Comparison of ENCODE assay signal across 8 cellular contexts in the genomic region with DNA sequence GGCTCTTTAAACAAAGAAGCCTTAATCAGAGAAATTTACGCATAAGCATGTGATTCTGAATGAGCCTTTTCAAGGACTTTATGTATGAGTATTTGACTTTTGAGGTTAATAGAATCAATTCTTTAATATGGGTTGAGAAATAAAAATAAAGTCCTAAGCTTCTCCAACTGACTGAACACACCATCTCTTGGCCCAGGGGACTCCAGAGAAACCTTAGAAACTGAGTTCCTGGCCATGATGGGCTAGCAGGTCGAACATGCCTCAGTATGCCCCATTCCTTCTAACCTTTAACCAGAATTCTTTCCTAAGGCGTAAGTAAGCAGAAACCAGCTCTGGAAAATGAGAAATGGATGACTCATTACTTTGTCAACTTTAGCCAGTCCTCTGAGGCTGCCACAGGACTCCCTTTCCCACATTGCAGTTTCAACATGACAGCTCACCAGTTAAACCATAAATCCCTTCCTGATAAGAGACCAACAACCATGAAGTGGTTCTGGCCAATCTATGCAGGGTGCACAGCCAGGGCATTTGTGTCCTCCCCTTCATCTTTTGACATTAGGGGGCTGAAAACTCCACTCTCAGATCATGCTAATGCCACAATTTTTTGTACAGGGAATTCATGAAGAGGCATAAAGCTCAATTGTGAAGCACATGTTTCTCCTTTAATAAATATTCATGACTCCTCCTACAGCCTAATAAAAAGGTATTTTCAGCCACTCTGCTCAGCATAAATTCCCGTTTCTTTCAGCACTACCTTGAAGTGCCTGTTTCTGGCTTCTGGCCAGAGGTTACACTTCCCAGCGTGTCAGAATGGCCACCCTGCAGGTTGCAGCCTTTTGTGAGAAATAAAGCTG. TPM values are rescaled to one million over a fixed set of nuclear protein-coding genes. Genes with fewer than 3 reads are reported as not detected.
A peak's percentile ranks its signal among the peaks of the same experiment; 100 is the strongest.
DNase-seq lines count a peak whose midpoint lies in the region; ATAC-seq, FAIRE-seq and TF ChIP-seq lines count a peak whose summit lies in the region.

No MANE protein-coding gene starts in this region.

- DNase-seq in HK-2 (ENCODE audit: unreplicated experiment) (peak; percentile 72), SIG-M5 treated with dmso at 0.1 percent for 504 hours (lab: John Stamatoyannopoulos, UW; ENCODE audit: unreplicated experiment) (peak; percentile 87), fibroblast of the conjunctiva (ENCODE audit: low read depth) (peak; percentile 87), sigmoid colon (no peak), Karpas-422 (no peak), GM12891 (ENCODE audit: insufficient read length, low spot score) (no peak)
- DNase-seq in activated CD8-positive, alpha-beta memory T cell treated with anti-CD3 and anti-CD28 coated beads for 24 hours, result no peak

- TF ChIP-seq POLR2A in sigmoid colon (IDR thresholded peaks at IDR 0.05), result no peak
- TF ChIP-seq POLR2A in GM12891 (IDR thresholded peaks at IDR 0.05; ENCODE audit: low read depth, low read length), result no peak

- intact Hi-C loops in sigmoid colon (cut with DNase I), result no loop called here

- H3K4me1 ChIP-seq in sigmoid colon (peaks cover 0 to 14% (median 11%) of the 10 kb centered on the region in 4 donors), Karpas-422 (ENCODE audit: low read length) (no peaks in the 10 kb centered on the region)

- TF ChIP-seq EP300 in sigmoid colon (IDR thresholded peaks at IDR 0.05), result no peak

- H3K36me3 ChIP-seq in sigmoid colon, result no peaks in the 10 kb centered on the region
- H3K36me3 ChIP-seq in Karpas-422 (ENCODE audit: insufficient read depth, low read length), result no peaks in the 10 kb centered on the region

- no peaks in the 10 kb centered on the region for H3K79me2 ChIP-seq in Karpas-422 (ENCODE audit: low read length)

- peak; percentile 45 for ATAC-seq in GM18520 (IDR thresholded peaks at IDR 0.05; ENCODE audit: unreplicated experiment)

- H3K9me2 ChIP-seq in Karpas-422 (replicated peaks; ENCODE audit: insufficient read depth, low read length), result no peaks in the 10 kb centered on the region

- no peak overlapping the region for H3K4me2 ChIP-seq in Karpas-422 (ENCODE audit: low read depth, low read length, poor library complexity, severe bottlenecking)

- H3K27me3 ChIP-seq in sigmoid colon (no peaks in the 10 kb centered on the region), Karpas-422 (ENCODE audit: low read length) (no peaks in the 10 kb centered on the region)

- H3K27ac ChIP-seq in sigmoid colon (peak overlapping the region in 3 of 4 donors; percentile 10 to 52 (median 49)), Karpas-422 (ENCODE audit: low read length) (no peak overlapping the region)

- FAIRE-seq in GM12891 (lab: Jason Lieb, UNC), result no peak

- 15 to 42% methylated on average over 5 of the region's 5 CpGs for WGBS in sigmoid colon, 2 donors

- no peaks in the 10 kb centered on the region for H4K20me1 ChIP-seq in Karpas-422 (ENCODE audit: insufficient read depth, low read depth, low read length)

- H3K9me3 ChIP-seq in sigmoid colon (no peaks in the 10 kb centered on the region), Karpas-422 (ENCODE audit: low read length) (no peaks in the 10 kb centered on the region)

- H3K4me3 ChIP-seq in sigmoid colon, result no peak overlapping the region
- no peak overlapping the region for H3K4me3 ChIP-seq in Karpas-422 (ENCODE audit: low read length)

- H2AFZ ChIP-seq in Karpas-422 (ENCODE audit: low read length), result no peak overlapping the region

- H3K9ac ChIP-seq in Karpas-422 (ENCODE audit: low read length), result no peak overlapping the region

- no peak for TF ChIP-seq CTCF in sigmoid colon (IDR thresholded peaks at IDR 0.05)

TF ChIP-seq in GM12891, 5 proteins besides CTCF, POLR2A, EP300 and RAD21:
- TF ChIP-seq PAX5 (IDR thresholded peaks at IDR 0.05; ENCODE audit: insufficient read depth, low read length, severe bottlenecking), result no peak
- no peak for TF ChIP-seq POU2F2 (IDR thresholded peaks at IDR 0.05; ENCODE audit: low read depth, low read length)
- TF ChIP-seq SPI1 (IDR thresholded peaks at IDR 0.05; ENCODE audit: low read depth, low read length), result no peak
- TF ChIP-seq POLR2AphosphoS5 (IDR thresholded peaks at IDR 0.05; ENCODE audit: low read depth, low read length), result no peak
- no peak for TF ChIP-seq TAF1 (IDR thresholded peaks at IDR 0.05; ENCODE audit: low read depth, low read length)

RNA-seq across cellular contexts. Expression of a gene that starts 33.3 kb away (rescaled TPM):
- 10 to 100 TPM in 1 of 4 donors, 1 to 10 TPM in 3; 2.3 to 11.6 (median 5.3) TPM for total RNA-seq in sigmoid colon
- polyA plus RNA-seq in sigmoid colon, result 1 to 10 TPM in 1 of 3 donors, under 1 TPM in 2; 0.46 to 1.4 (median 0.60) TPM
- not detected in 2 replicates for total RNA-seq in Karpas-422 (2014; rRNA removed; shearing (Covaris generic); ENCODE audit: low replicate concordance)
- polyA plus RNA-seq in GM12891 (2012; ENCODE audit: low read depth, missing spikeins), result not detected

Comparison
In these comparisons a context has a peak if more than half of its experiments do, and no peak if none do; other contexts are left out.
1. DNase-seq: peak in HK-2 (single experiment), SIG-M5 treated with dmso at 0.1 percent for 504 hours (single experiment) and fibroblast of the conjunctiva (single experiment); none in sigmoid colon (single experiment), activated CD8-positive, alpha-beta memory T cell treated with anti-CD3 and anti-CD28 coated beads for 24 hours (single experiment), Karpas-422 (single experiment) and GM12891 (single experiment).